13 cellular contexts compared by ENCODE assay signal in genomic region chr3:133488785-133489367, GRCh38.
DNase-seq lines count a peak whose midpoint lies in the region; ATAC-seq, FAIRE-seq and TF ChIP-seq lines count a peak whose summit lies in the region.
"Had no signal": no experiment of that assay in that cellular context is flagged by ENCODE, and none has a peak within 500 bp of the region (broad histone marks: within the 10 kb centered on the region; RNA-seq: fewer than 3 reads in every experiment).

No MANE protein-coding gene starts in this region.

- peaks cover 0 to 11% of the 10 kb centered on the region in 2 donors for H3K9me3 ChIP-seq in right atrium auricular region

- H3K36me3 ChIP-seq in right atrium auricular region: no peaks in the 10 kb centered on the region
- H3K36me3 ChIP-seq: stomach had no signal

- H3K27ac ChIP-seq in foreskin keratinocyte (no peak overlapping the region), right atrium auricular region (no peak overlapping the region)
- H3K27ac ChIP-seq: stomach had no signal

- H3K4me3 ChIP-seq in right atrium auricular region: no peak overlapping the region
- H3K4me3 ChIP-seq: stomach had no signal

- peak; percentile 76 for FAIRE-seq in GM19239 (lab: Jason Lieb, UNC)
- FAIRE-seq: G401.6 had no signal

- no peaks in the 10 kb centered on the region for H3K27me3 ChIP-seq in foreskin keratinocyte
- no peaks in the 10 kb centered on the region for H3K27me3 ChIP-seq in right atrium auricular region
- H3K27me3 ChIP-seq: stomach had no signal

- H3K4me1 ChIP-seq in foreskin keratinocyte (peaks cover 10% of the 10 kb centered on the region), right atrium auricular region (no peaks in the 10 kb centered on the region)
- H3K4me1 ChIP-seq: stomach had no signal

- DNase-seq in AG08395 (ENCODE audit: low spot score) (peak; percentile 73), GM19239 (ENCODE audit: insufficient read length, low spot score) (no peak), SK-N-DZ (ENCODE audit: low spot score) (peak; percentile 63), foreskin keratinocyte (peak; percentile 44 to 74), NCI-H345 treated with DMSO at 0.1 percent for 48 hours (lab: John Stamatoyannopoulos, UW; ENCODE audit: unreplicated experiment) (no peak), right atrium auricular region (ENCODE audit: low spot score) (no peak), COLO829 (ENCODE audit: low spot score) (no peak)
- DNase-seq: activated CD4-positive, alpha-beta T cell treated with anti-CD3 and anti-CD28 coated beads, Interleukin-2, amount 50 U/mL, for 4 hours; NCI-H187 treated with DMSO at 0.1 percent for 48 hours; nucleus accumbens; stomach had no signal

- no peak for TF ChIP-seq CTCF in foreskin keratinocyte (conservative IDR thresholded peaks at IDR 0.05)
- no peak for TF ChIP-seq CTCF in right atrium auricular region (IDR thresholded peaks at IDR 0.05)

- peak; percentile 74 for ATAC-seq in foreskin keratinocyte
- no peak for ATAC-seq in GM19395 (IDR thresholded peaks at IDR 0.05; ENCODE audit: unreplicated experiment)

Comparison
In these comparisons a context has a peak if more than half of its experiments do, and no peak if none do; other contexts are left out.
1. DNase-seq: peak in AG08395 (single experiment), SK-N-DZ (single experiment) and foreskin keratinocyte (2 of 2); none in GM19239 (single experiment), NCI-H345 treated with DMSO at 0.1 percent for 48 hours (single experiment), right atrium auricular region (single experiment) and COLO829 (single experiment).